Comparison of ENCODE assay signal across 12 cellular contexts in genomic region chr2:65164379-65165023, GRCh38. TPM values are rescaled to one million over a fixed set of nuclear protein-coding genes. Genes with fewer than 3 reads are reported as not detected.
DNase-seq lines count a peak whose midpoint lies in the region; ATAC-seq and TF ChIP-seq lines count a peak whose summit lies in the region.
"Had no signal": no experiment of that assay in that cellular context is flagged by ENCODE, and none has a peak within 500 bp of the region (broad histone marks: within the 10 kb centered on the region; RNA-seq: fewer than 3 reads in every experiment).

No MANE protein-coding gene starts in this region.

- H3K9me3 Mint-ChIP-seq in naive thymus-derived CD8-positive, alpha-beta T cell: no peaks in the 10 kb centered on the region
- H3K9me3 Mint-ChIP-seq in activated T-cell treated with anti-CD3 and anti-CD28 coated beads, Interleukin-2, amount 50 U/mL, for 4 hours: no peaks in the 10 kb centered on the region
- H3K9me3 Mint-ChIP-seq: central memory CD8-positive, alpha-beta T cell; stimulated activated naive B cell treated with anti-CD40 and anti-IgM and Interleukin-4, amounts not matched to agents 10 μg/mL and 1 μg/mL and 100 μg/mL, for 72 hours had no signal

- 94 to 95% methylated on average over 4 of the region's 4 CpGs for WGBS in ectodermal cell, 2 experiments

- POLR2A ChIA-PET in naive thymus-derived CD8-positive, alpha-beta T cell (lab: Charles Lee): interaction anchor here (1.0 kb wide), 1 partner anchor 8 kb away, joined by 4 read pairs; no protein-coding TSS in a partner anchor

- H3K27ac ChIP-seq in right atrium auricular region (peak overlapping the region in 1 of 2 donors; percentile 20), ectodermal cell (ENCODE audit: insufficient read depth, low read depth, low read length, poor library complexity, severe bottlenecking) (peak overlapping the region; percentile 26)

- ATAC-seq in Right ventricle myocardium superior (ENCODE audit: poor library complexity) (peak; percentile 84), HG02870 (IDR thresholded peaks at IDR 0.05; ENCODE audit: unreplicated experiment) (no peak)
- no peak for ATAC-seq in naive thymus-derived CD8-positive, alpha-beta T cell
- ATAC-seq in activated T-cell treated with anti-CD3 and anti-CD28 coated beads, Interleukin-2, amount 50 U/mL, for 4 hours: no peak
- ATAC-seq: stimulated activated naive B cell treated with anti-CD40 and anti-IgM and Interleukin-4, amounts not matched to agents 10 μg/mL and 1 μg/mL and 100 μg/mL, for 72 hours had no signal

- no peak overlapping the region for H3K4me3 Mint-ChIP-seq in naive thymus-derived CD8-positive, alpha-beta T cell
- H3K4me3 Mint-ChIP-seq in activated T-cell treated with anti-CD3 and anti-CD28 coated beads, Interleukin-2, amount 50 U/mL, for 4 hours: no peak overlapping the region
- H3K4me3 Mint-ChIP-seq: central memory CD8-positive, alpha-beta T cell; stimulated activated naive B cell treated with anti-CD40 and anti-IgM and Interleukin-4, amounts not matched to agents 10 μg/mL and 1 μg/mL and 100 μg/mL, for 72 hours had no signal

- TF ChIP-seq CTCF in right atrium auricular region (IDR thresholded peaks at IDR 0.05): no peak

- H3K27me3 Mint-ChIP-seq in naive thymus-derived CD8-positive, alpha-beta T cell: no peaks in the 10 kb centered on the region
- no peaks in the 10 kb centered on the region for H3K27me3 Mint-ChIP-seq in activated T-cell treated with anti-CD3 and anti-CD28 coated beads, Interleukin-2, amount 50 U/mL, for 4 hours (ENCODE audit: low read depth)
- H3K27me3 Mint-ChIP-seq: central memory CD8-positive, alpha-beta T cell; stimulated activated naive B cell treated with anti-CD40 and anti-IgM and Interleukin-4, amounts not matched to agents 10 μg/mL and 1 μg/mL and 100 μg/mL, for 72 hours had no signal

- no peaks in the 10 kb centered on the region for H3K9me3 ChIP-seq in right atrium auricular region
- H3K9me3 ChIP-seq in ectodermal cell (ENCODE audit: control insufficient read depth, low read length): no peaks in the 10 kb centered on the region

- peak overlapping the region in 6 of 10 donors; percentile 4 to 73 (median 48) for H3K27ac Mint-ChIP-seq in naive thymus-derived CD8-positive, alpha-beta T cell

- H3K36me3 ChIP-seq in right atrium auricular region: no peaks in the 10 kb centered on the region
- no peaks in the 10 kb centered on the region for H3K36me3 ChIP-seq in ectodermal cell (ENCODE audit: control insufficient read depth, insufficient read depth, low read length)

- H3K4me1 Mint-ChIP-seq in naive thymus-derived CD8-positive, alpha-beta T cell: peaks cover 12 to 31% (median 20%) of the 10 kb centered on the region in 4 donors
- H3K4me1 Mint-ChIP-seq in activated T-cell treated with anti-CD3 and anti-CD28 coated beads, Interleukin-2, amount 50 U/mL, for 4 hours (ENCODE audit: low read depth): peaks cover 13% of the 10 kb centered on the region
- H3K4me1 Mint-ChIP-seq: central memory CD8-positive, alpha-beta T cell had no signal

- H3K27me3 ChIP-seq in right atrium auricular region: no peaks in the 10 kb centered on the region
- no peaks in the 10 kb centered on the region for H3K27me3 ChIP-seq in ectodermal cell (ENCODE audit: control insufficient read depth, insufficient read depth, low read length, poor library complexity, severe bottlenecking)

- intact Hi-C loops in Right ventricle myocardium superior (cut with DNase I): no loop called here

- no peak overlapping the region for H3K4me3 ChIP-seq in right atrium auricular region
- no peak overlapping the region for H3K4me3 ChIP-seq in ectodermal cell (ENCODE audit: insufficient read depth, low read depth, low read length)

- H3K4me1 ChIP-seq in right atrium auricular region (peaks cover 0 to 12% of the 10 kb centered on the region in 2 donors), ectodermal cell (ENCODE audit: control insufficient read depth, insufficient read depth, low read length) (no peaks in the 10 kb centered on the region)

- DNase-seq in Right ventricle myocardium superior: no peak
- no peak for DNase-seq in right atrium auricular region (ENCODE audit: low spot score)
- no peak for DNase-seq in naive thymus-derived CD8-positive, alpha-beta T cell
- no peak for DNase-seq in DMS153 treated with DMSO at 0.1 percent for 48 hours (lab: John Stamatoyannopoulos, UW; ENCODE audit: unreplicated experiment)
- no peak for DNase-seq in NCI-H2171 (lab: John Stamatoyannopoulos, UW)
- no peak for DNase-seq in activated T-cell treated with anti-CD3 and anti-CD28 coated beads, Interleukin-2, amount 50 U/mL, for 4 hours
- DNase-seq: ACHN; HCEC 1CT; stimulated activated naive B cell treated with anti-CD40 and anti-IgM and Interleukin-4, amounts not matched to agents 10 μg/mL and 1 μg/mL and 100 μg/mL, for 72 hours had no signal

- no peaks in the 10 kb centered on the region for H3K36me3 Mint-ChIP-seq in naive thymus-derived CD8-positive, alpha-beta T cell
- H3K36me3 Mint-ChIP-seq in activated T-cell treated with anti-CD3 and anti-CD28 coated beads, Interleukin-2, amount 50 U/mL, for 4 hours (ENCODE audit: insufficient read depth): no peaks in the 10 kb centered on the region
- H3K36me3 Mint-ChIP-seq: stimulated activated naive B cell treated with anti-CD40 and anti-IgM and Interleukin-4, amounts not matched to agents 10 μg/mL and 1 μg/mL and 100 μg/mL, for 72 hours had no signal

RNA-seq across cellular contexts. Expression of gene RAB1A, which starts 34.6 kb away (rescaled TPM):
- total RNA-seq in Right ventricle myocardium superior: 115 TPM
- 10 to 100 TPM; 69.6 to 73.8 TPM for total RNA-seq in right atrium auricular region
- 137 TPM for polyA plus RNA-seq in ectodermal cell (2013, experiment 1 of 4)
- polyA plus RNA-seq in ectodermal cell (2013, experiment 2 of 4): 152 TPM
- 133 TPM for polyA plus RNA-seq in ectodermal cell (2013, experiment 3 of 4)
- 145 TPM for polyA plus RNA-seq in ectodermal cell (2013, experiment 4 of 4)
- total RNA-seq in naive thymus-derived CD8-positive, alpha-beta T cell: 10 to 100 TPM; 51.4 to 51.8 TPM
- polyA plus RNA-seq in naive thymus-derived CD8-positive, alpha-beta T cell: 10 to 100 TPM; 38.8 to 45.4 (median 41.7) TPM
- 10 to 100 TPM; 73.6 to 78.5 (median 73.6) TPM for total RNA-seq in activated T-cell treated with anti-CD3 and anti-CD28 coated beads, Interleukin-2, amount 50 U/mL, for 4 hours
